20 cellular contexts compared by ENCODE assay signal in genomic region chr2:71462641-71463341, GRCh38.
"Had no signal": no experiment of that assay in that cellular context is flagged by ENCODE, and none has a peak within 500 bp of the region (broad histone marks: within the 10 kb centered on the region; RNA-seq: fewer than 3 reads in every experiment).

No MANE protein-coding gene starts in this region.

- H3K36me3 ChIP-seq: colonic mucosa, pancreas, prostate gland, suprapubic skin, tibial artery had no signal

- ATAC-seq: body of pancreas, left ventricle myocardium superior, pancreas had no signal

- H3K9me3 ChIP-seq: body of pancreas, colonic mucosa, pancreas, prostate gland, suprapubic skin, tibial artery had no signal

- H3K27me3 ChIP-seq: body of pancreas, pancreas, tibial artery had no signal

- H3K36me3 Mint-ChIP-seq: activated naive CD8-positive, alpha-beta T cell; mesothelial cell of epicardium; naive B cell had no signal

- H3K9me3 Mint-ChIP-seq: mesothelial cell of epicardium, nephron progenitor cell had no signal

- H3K27ac ChIP-seq: body of pancreas, colonic mucosa, pancreas, prostate gland, spleen, suprapubic skin, tibial artery had no signal

- H3K27ac Mint-ChIP-seq: activated naive CD8-positive, alpha-beta T cell; mesothelial cell of epicardium; naive B cell; nephron progenitor cell had no signal

- H3K4me3 Mint-ChIP-seq: activated naive CD8-positive, alpha-beta T cell; mesothelial cell of epicardium; naive B cell; nephron progenitor cell had no signal

- DNase-seq: activated CD4-positive, alpha-beta T cell treated with anti-CD3 and anti-CD28 coated beads for 48 hours; activated CD4-positive, alpha-beta T cell treated with anti-CD3 and anti-CD28 coated beads, Interleukin-2, amount 50 U/mL, for 48 hours; activated effector memory CD4-positive, alpha-beta T cell treated with Interleukin-2 at 50 U/mL for 16 hours; activated naive CD4-positive, alpha-beta T cell treated with Interleukin-2 at 50 U/mL for 16 hours; anterior cingulate cortex; body of pancreas; colonic mucosa; effector CD8-positive, alpha-beta T cell; glutamatergic neuron; naive B cell; nephron progenitor cell; pancreas; spleen; stimulated activated naive CD4-positive, alpha-beta T cell; tibial artery had no signal

- H3K4me1 ChIP-seq: pancreas, prostate gland had no signal

- H3K4me3 ChIP-seq: body of pancreas, colonic mucosa, pancreas, prostate gland, spleen, suprapubic skin, tibial artery had no signal
